In the genomic region with DNA sequence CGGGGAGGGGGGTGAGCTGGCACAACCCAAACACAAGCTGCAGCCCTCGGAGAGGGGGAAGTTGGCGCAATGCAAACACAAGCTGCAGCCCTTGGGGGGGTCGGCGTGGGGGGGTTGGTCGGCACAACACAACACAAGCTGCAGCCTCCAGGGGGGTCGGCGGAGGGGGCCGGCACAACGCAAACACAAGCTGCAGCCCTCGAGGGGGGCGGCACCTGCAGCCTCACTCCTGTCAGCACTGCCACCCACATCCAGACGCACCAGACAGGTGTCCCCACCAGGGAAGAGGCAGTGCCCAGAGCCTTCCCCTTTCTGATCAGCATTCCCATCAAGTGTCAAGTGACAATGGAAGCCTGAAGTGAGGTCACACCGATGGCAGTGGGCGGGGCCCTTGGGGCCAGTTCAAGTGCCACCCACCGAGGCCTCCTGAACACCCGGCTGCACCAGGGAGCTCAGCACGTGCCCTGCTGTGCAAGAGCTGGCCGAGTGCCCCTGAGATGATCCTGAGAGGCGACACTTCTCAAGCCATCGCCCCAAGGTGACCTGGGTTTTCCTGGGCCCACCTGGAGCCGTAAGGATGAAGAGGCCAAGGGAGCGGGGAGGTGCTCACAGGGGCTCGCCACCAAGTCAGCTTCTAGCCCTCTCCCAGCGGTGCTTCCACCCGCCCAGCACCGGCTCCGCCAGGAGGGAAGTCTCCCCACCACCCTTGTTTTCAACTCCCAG, we compare ENCODE assay signal across 14 cellular contexts. TPM values are rescaled to one million over a fixed set of nuclear protein-coding genes. Genes with fewer than 3 reads are reported as not detected.
DNase-seq lines count a peak whose midpoint lies in the region; ATAC-seq and TF ChIP-seq lines count a peak whose summit lies in the region.
"Had no signal": no experiment of that assay in that cellular context is flagged by ENCODE, and none has a peak within 500 bp of the region (broad histone marks: within the 10 kb centered on the region; RNA-seq: fewer than 3 reads in every experiment).

No MANE protein-coding gene starts in this region.

- H3K4me3 ChIP-seq in HCT116 (replicated peaks in 1 of 2; ENCODE audit: low read depth in 1 of 2, low read length in 2 of 2) (no peak overlapping the region), SJCRH30 (no peak overlapping the region)

- H3K9me2 ChIP-seq in HCT116 (ENCODE audit: insufficient read depth) = no peaks in the 10 kb centered on the region
- H3K9me2 ChIP-seq: SK-N-SH had no signal

- BruUV-seq in HCT116 (replicated peaks; lab: Mats Ljungman, UMichigan) = no TSS peak

- intact Hi-C loops in HCT116 (cut with micrococcal nuclease) = no loop called here

- no peak for TF ChIP-seq POLR2A in HCT116 (IDR thresholded peaks at IDR 0.05; ENCODE audit: borderline replicate concordance, extremely low read depth, insufficient read depth, insufficient read length)

- no peaks in the 10 kb centered on the region for H4K20me1 ChIP-seq in HCT116 (ENCODE audit: insufficient read depth)

- no peaks in the 10 kb centered on the region for H3K4me1 ChIP-seq in HCT116 (ENCODE audit: control insufficient read depth in 1 of 2, insufficient read depth in 2 of 2, low read length in 2 of 2)
- H3K4me1 ChIP-seq in SJCRH30 = no peaks in the 10 kb centered on the region
- H3K4me1 ChIP-seq: BE2C had no signal

- POLR2A ChIA-PET in HCT116 (lab: Charles Lee) = no interaction called here

- peaks cover 8 to 30% of the 10 kb centered on the region in 2 experiments; a peak in 3 of 4 replicates for H3K36me3 ChIP-seq in HCT116 (ENCODE audit: control insufficient read depth in 1 of 2, insufficient read depth in 2 of 2, low read length in 2 of 2)
- no peaks in the 10 kb centered on the region for H3K36me3 ChIP-seq in SJCRH30

- H2AFZ ChIP-seq in HCT116 (ENCODE audit: low read depth, low read length, poor library complexity, severe bottlenecking) = no peak overlapping the region

- no peak overlapping the region for H3K4me2 ChIP-seq in HCT116 (ENCODE audit: low read length)
- H3K4me2 ChIP-seq: SK-N-SH had no signal

- no peak for DNase-seq in HCT116 (ENCODE audit: low read depth, low spot score)
- DNase-seq in NCI-H2081 (lab: John Stamatoyannopoulos, UW) = peak; percentile 38 to 68
- peak; percentile 50 to 52 for DNase-seq in SJCRH30
- DNase-seq in retina = peak; percentile 33
- DNase-seq in NCI-H82 treated with DMSO at 0.1 percent for 48 hours (lab: John Stamatoyannopoulos, UW; ENCODE audit: unreplicated experiment) = no peak
- DNase-seq in activated CD8-positive, alpha-beta memory T cell treated with anti-CD3 and anti-CD28 coated beads, Interleukin-2, amount 50 U/mL, for 48 hours = no peak
- DNase-seq: activated effector memory CD4-positive, alpha-beta T cell treated with Interleukin-2 at 50 U/mL for 16 hours; BE2C; dorsolateral prefrontal cortex; HCEC 1CT; SK-N-SH had no signal

- TF ChIP-seq CTCF in HCT116 (IDR thresholded peaks at IDR 0.05 in 2 of 3, conservative IDR thresholded peaks at IDR 0.05 in 1 of 3; ENCODE audit: borderline replicate concordance in 1 of 3, insufficient read depth in 1 of 3, low read depth in 2 of 3, low read length in 2 of 3) = no peak

- H3K79me2 ChIP-seq in HCT116 (ENCODE audit: insufficient read depth, low read length) = peaks cover 11% of the 10 kb centered on the region; the same call in 1 of the 2 replicates

- H3K9ac ChIP-seq in HCT116 (ENCODE audit: low read length) = no peak overlapping the region
- H3K9ac ChIP-seq: SK-N-SH had no signal

- H3K9me3 ChIP-seq in HCT116 (ENCODE audit: control insufficient read depth in 1 of 2, insufficient read depth in 1 of 2, low read depth in 1 of 2, low read length in 2 of 2) (no peaks in the 10 kb centered on the region), SJCRH30 (replicated peaks) (no peaks in the 10 kb centered on the region)
- H3K9me3 ChIP-seq: BE2C, SK-N-SH had no signal

- ATAC-seq in HCT116 (0 out of 2 replicates have a peak, but pooled peaks have one; percentile 21), HG02623 (IDR thresholded peaks at IDR 0.05; ENCODE audit: unreplicated experiment) (no peak)
- ATAC-seq: sciatic nerve; stimulated activated memory B cell treated with anti-CD40 and anti-IgM and Interleukin-4, amounts not matched to agents 10 μg/mL and 1 μg/mL and 100 μg/mL, for 72 hours had no signal

- CTCF ChIA-PET in HCT116 (lab: Charles Lee) = no interaction called here

- no peak for TF ChIP-seq RAD21 in HCT116 (IDR thresholded peaks at IDR 0.05; ENCODE audit: low read depth)

- H3K27ac ChIP-seq in HCT116 (ENCODE audit: low read depth, low read length) (no peak overlapping the region), SJCRH30 (no peak overlapping the region)

- RAD21 ChIA-PET in HCT116 (lab: Charles Lee; ENCODE audit: low non-redundant PET in 1 of 2, low total read pairs in 2 of 2, uncharacterized antibody in 2 of 2, unreplicated experiment in 2 of 2) = interaction anchor here in 1 of 2 experiments (0.6 kb wide), 1 partner anchor 11 kb away, joined by 4 read pairs; no protein-coding TSS in a partner anchor

- H3K27me3 ChIP-seq in HCT116 (ENCODE audit: insufficient read depth, low read length) = no peaks in the 10 kb centered on the region
- H3K27me3 ChIP-seq in SJCRH30 = no peaks in the 10 kb centered on the region
- H3K27me3 ChIP-seq: BE2C, dorsolateral prefrontal cortex had no signal

TF ChIP-seq in HCT116, 20 proteins besides CTCF, POLR2A, EP300 and RAD21:
- TF ChIP-seq EGR1 (IDR thresholded peaks at IDR 0.05; ENCODE audit: low read depth) (no peak), SIN3A (IDR thresholded peaks at IDR 0.05; ENCODE audit: low read depth) (no peak), JUND (IDR thresholded peaks at IDR 0.05) (no peak), POLR2AphosphoS5 (IDR thresholded peaks at IDR 0.05; ENCODE audit: low read depth, low read length) (no peak), CEBPB (IDR thresholded peaks at IDR 0.05; ENCODE audit: low read depth) (no peak)
TF ChIP-seq in HCT116: peak in this region for 0.

RNA-seq across cellular contexts. Expression of a gene that starts 59.3 kb away (rescaled TPM):
- total RNA-seq in HCT116 (2021; ENCODE audit: unreplicated experiment) = 107 TPM
- polyA plus RNA-seq in HCT116 (2012) = 52.5 and 56.9 TPM in 2 replicates
- 19.2 and 25.9 TPM in 2 replicates for total RNA-seq in SJCRH30 (2014; rRNA removed; shearing (Covaris generic))

Comparison
In these comparisons a context has a peak if more than half of its experiments do, and no peak if none do; other contexts are left out.
1. DNase-seq: peak in NCI-H2081 (2 of 2), SJCRH30 (2 of 2) and retina (single experiment); none in HCT116 (single experiment), NCI-H82 treated with DMSO at 0.1 percent for 48 hours (single experiment) and activated CD8-positive, alpha-beta memory T cell treated with anti-CD3 and anti-CD28 coated beads, Interleukin-2, amount 50 U/mL, for 48 hours (single experiment).